In genomic region chr5:120767171-120767820, GRCh38 we compare ENCODE assay signal across 17 cellular contexts.
DNase-seq lines count a peak whose midpoint lies in the region; ATAC-seq and TF ChIP-seq lines count a peak whose summit lies in the region.
"Had no signal": no experiment of that assay in that cellular context is flagged by ENCODE, and none has a peak within 500 bp of the region (broad histone marks: within the 10 kb centered on the region; RNA-seq: fewer than 3 reads in every experiment).

No MANE protein-coding gene starts in this region.

- H3K9me2 ChIP-seq in GM23248 (ENCODE audit: insufficient read depth): 0 out of 2 replicates have a peak, but pooled peaks cover 6% of the 10 kb centered on the region

- no peak overlapping the region for H3K9ac ChIP-seq in GM23248
- H3K9ac ChIP-seq: parathyroid adenoma had no signal

- WGBS in GM23248 (ENCODE audit: low coverage in 1 of 2, low lambda C conversion rate in 2 of 2, missing lambda C conversion rate in 2 of 2), 2 experiments: 17 to 20% methylated on average over 1 of the region's 1 CpG

- H3K4me1 ChIP-seq in GM23248 (ENCODE audit: insufficient read depth) (peaks cover 50% of the 10 kb centered on the region), left ventricle myocardium inferior (no peaks in the 10 kb centered on the region)
- H3K4me1 ChIP-seq: parathyroid adenoma, spleen, uterus had no signal

- peak overlapping the region; percentile 31 for H3K4me2 ChIP-seq in GM23248 (ENCODE audit: unreplicated experiment)

- no peaks in the 10 kb centered on the region for H3K79me2 ChIP-seq in GM23248 (ENCODE audit: insufficient read depth)
- H3K79me2 ChIP-seq: parathyroid adenoma had no signal

- no peak overlapping the region for H2AFZ ChIP-seq in GM23248
- H2AFZ ChIP-seq: parathyroid adenoma had no signal

- H3K9me3 ChIP-seq in GM23248 (ENCODE audit: low read depth) (no peaks in the 10 kb centered on the region), left ventricle myocardium inferior (replicated peaks) (no peaks in the 10 kb centered on the region)
- H3K9me3 ChIP-seq: uterus had no signal

- peak overlapping the region; percentile 39 for H3K27ac ChIP-seq in GM23248
- H3K27ac ChIP-seq in epithelial cell of prostate: peak overlapping the region; percentile 42
- no peak overlapping the region for H3K27ac ChIP-seq in left ventricle myocardium inferior (replicated peaks)
- H3K27ac ChIP-seq: parathyroid adenoma, spleen, uterus had no signal

- intact Hi-C loops in left ventricle myocardium inferior (cut with micrococcal nuclease): no loop called here

- TF ChIP-seq CTCF in left ventricle myocardium inferior (IDR thresholded peaks at IDR 0.05; ENCODE audit: borderline replicate concordance): no peak

- H3K4me3 ChIP-seq in GM23248 (no peak overlapping the region), left ventricle myocardium inferior (no peak overlapping the region)
- H3K4me3 ChIP-seq: spleen, uterus had no signal

- no peaks in the 10 kb centered on the region for H4K20me1 ChIP-seq in GM23248 (ENCODE audit: insufficient read depth)

- H3F3A ChIP-seq in GM23248 (ENCODE audit: insufficient read depth): peaks cover 35% of the 10 kb centered on the region

- no peaks in the 10 kb centered on the region for H3K27me3 ChIP-seq in GM23248 (replicated peaks; ENCODE audit: insufficient read depth)
- no peaks in the 10 kb centered on the region for H3K27me3 ChIP-seq in left ventricle myocardium inferior (ENCODE audit: low read depth)
- H3K27me3 ChIP-seq: spleen, uterus had no signal

- in situ Hi-C loops in GM23248 (cut with MboI): no loop called here

- H3K36me3 ChIP-seq in GM23248 (ENCODE audit: low read depth) (no peaks in the 10 kb centered on the region), left ventricle myocardium inferior (no peaks in the 10 kb centered on the region)
- H3K36me3 ChIP-seq: spleen, uterus had no signal

- DNase-seq in GM23248: peak; percentile 82
- DNase-seq in NOMO-1 treated with DMSO at 0.1 percent for 48 hours (lab: John Stamatoyannopoulos, UW; ENCODE audit: unreplicated experiment): peak; percentile 86
- DNase-seq in epithelial cell of prostate (ENCODE audit: low read depth, low spot score): peak; percentile 5
- DNase-seq in renal cortical epithelial cell (ENCODE audit: low read depth): peak; percentile 51
- no peak for DNase-seq in kidney glomerular epithelial cell (lab: John Stamatoyannopoulos, UW)
- no peak for DNase-seq in left ventricle myocardium inferior
- DNase-seq: activated CD4-positive, alpha-beta T cell treated with anti-CD3 and anti-CD28 coated beads for 4 hours; activated naive CD4-positive, alpha-beta T cell treated with anti-CD3 and anti-CD28 coated beads, Interleukin-2, amount 50 U/mL, for 16 hours; CD4-positive, alpha-beta memory T cell; central memory CD4-positive, alpha-beta T cell; NCI-H2081; Right ventricle myocardium superior; spleen; stimulated activated naive CD8-positive, alpha-beta T cell treated with anti-CD3 and anti-CD28 coated beads, Interleukin-15, amount 100 ng/mL, for 72 hours; uterus had no signal

- ATAC-seq in HG02981 (IDR thresholded peaks at IDR 0.05; ENCODE audit: unreplicated experiment): no peak
- ATAC-seq: stimulated activated naive CD8-positive, alpha-beta T cell treated with anti-CD3 and anti-CD28 coated beads, Interleukin-15, amount 100 ng/mL, for 72 hours had no signal

Comparison
In these comparisons a context has a peak if more than half of its experiments do, and no peak if none do; other contexts are left out.
1. DNase-seq: peak in GM23248 (single experiment), NOMO-1 treated with DMSO at 0.1 percent for 48 hours (single experiment), epithelial cell of prostate (single experiment) and renal cortical epithelial cell (single experiment); none in kidney glomerular epithelial cell (single experiment) and left ventricle myocardium inferior (single experiment).